In genomic region chr16:75494184-75494583, GRCh38 we compare ENCODE assay signal across 1 cellular context.
TF ChIP-seq lines count a peak whose summit lies in the region.

No MANE protein-coding gene starts in this region.

TF ChIP-seq in GM23338, 12 proteins besides CTCF, POLR2A, EP300 and RAD21 (continued from another document):
- TF ChIP-seq, protein P1, sequence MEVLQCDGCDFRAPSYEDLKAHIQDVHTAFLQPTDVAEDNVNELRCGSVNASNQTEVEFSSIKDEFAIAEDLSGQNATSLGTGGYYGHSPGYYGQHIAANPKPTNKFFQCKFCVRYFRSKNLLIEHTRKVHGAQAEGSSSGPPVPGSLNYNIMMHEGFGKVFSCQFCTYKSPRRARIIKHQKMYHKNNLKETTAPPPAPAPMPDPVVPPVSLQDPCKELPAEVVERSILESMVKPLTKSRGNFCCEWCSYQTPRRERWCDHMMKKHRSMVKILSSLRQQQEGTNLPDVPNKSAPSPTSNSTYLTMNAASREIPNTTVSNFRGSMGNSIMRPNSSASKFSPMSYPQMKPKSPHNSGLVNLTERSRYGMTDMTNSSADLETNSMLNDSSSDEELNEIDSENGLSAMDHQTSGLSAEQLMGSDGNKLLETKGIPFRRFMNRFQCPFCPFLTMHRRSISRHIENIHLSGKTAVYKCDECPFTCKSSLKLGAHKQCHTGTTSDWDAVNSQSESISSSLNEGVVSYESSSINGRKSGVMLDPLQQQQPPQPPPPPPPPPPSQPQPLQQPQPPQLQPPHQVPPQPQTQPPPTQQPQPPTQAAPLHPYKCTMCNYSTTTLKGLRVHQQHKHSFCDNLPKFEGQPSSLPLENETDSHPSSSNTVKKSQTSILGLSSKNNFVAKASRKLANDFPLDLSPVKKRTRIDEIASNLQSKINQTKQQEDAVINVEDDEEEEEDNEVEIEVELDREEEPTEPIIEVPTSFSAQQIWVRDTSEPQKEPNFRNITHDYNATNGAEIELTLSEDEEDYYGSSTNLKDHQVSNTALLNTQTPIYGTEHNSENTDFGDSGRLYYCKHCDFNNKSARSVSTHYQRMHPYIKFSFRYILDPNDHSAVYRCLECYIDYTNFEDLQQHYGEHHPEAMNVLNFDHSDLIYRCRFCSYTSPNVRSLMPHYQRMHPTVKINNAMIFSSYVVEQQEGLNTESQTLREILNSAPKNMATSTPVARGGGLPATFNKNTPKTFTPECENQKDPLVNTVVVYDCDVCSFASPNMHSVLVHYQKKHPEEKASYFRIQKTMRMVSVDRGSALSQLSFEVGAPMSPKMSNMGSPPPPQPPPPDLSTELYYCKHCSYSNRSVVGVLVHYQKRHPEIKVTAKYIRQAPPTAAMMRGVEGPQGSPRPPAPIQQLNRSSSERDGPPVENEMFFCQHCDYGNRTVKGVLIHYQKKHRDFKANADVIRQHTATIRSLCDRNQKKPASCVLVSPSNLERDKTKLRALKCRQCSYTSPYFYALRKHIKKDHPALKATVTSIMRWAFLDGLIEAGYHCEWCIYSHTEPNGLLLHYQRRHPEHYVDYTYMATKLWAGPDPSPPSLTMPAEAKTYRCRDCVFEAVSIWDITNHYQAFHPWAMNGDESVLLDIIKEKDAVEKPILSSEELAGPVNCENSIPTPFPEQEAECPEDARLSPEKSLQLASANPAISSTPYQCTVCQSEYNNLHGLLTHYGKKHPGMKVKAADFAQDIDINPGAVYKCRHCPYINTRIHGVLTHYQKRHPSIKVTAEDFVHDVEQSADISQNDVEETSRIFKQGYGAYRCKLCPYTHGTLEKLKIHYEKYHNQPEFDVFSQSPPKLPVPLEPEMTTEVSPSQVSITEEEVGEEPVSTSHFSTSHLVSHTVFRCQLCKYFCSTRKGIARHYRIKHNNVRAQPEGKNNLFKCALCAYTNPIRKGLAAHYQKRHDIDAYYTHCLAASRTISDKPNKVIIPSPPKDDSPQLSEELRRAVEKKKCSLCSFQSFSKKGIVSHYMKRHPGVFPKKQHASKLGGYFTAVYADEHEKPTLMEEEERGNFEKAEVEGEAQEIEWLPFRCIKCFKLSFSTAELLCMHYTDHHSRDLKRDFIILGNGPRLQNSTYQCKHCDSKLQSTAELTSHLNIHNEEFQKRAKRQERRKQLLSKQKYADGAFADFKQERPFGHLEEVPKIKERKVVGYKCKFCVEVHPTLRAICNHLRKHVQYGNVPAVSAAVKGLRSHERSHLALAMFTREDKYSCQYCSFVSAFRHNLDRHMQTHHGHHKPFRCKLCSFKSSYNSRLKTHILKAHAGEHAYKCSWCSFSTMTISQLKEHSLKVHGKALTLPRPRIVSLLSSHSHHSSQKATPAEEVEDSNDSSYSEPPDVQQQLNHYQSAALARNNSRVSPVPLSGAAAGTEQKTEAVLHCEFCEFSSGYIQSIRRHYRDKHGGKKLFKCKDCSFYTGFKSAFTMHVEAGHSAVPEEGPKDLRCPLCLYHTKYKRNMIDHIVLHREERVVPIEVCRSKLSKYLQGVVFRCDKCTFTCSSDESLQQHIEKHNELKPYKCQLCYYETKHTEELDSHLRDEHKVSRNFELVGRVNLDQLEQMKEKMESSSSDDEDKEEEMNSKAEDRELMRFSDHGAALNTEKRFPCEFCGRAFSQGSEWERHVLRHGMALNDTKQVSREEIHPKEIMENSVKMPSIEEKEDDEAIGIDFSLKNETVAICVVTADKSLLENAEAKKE (CRISPR knock-in tag; IDR thresholded peaks at IDR 0.05): no peak
- TF ChIP-seq ZNF331 (CRISPR knock-in tag; IDR thresholded peaks at IDR 0.05; ENCODE audit: low read depth) (no peak), EZH2 (IDR thresholded peaks at IDR 0.05; ENCODE audit: low read depth, unreplicated experiment) (no peak), REST (IDR thresholded peaks at IDR 0.05; ENCODE audit: unreplicated experiment) (no peak), ZNF114 (CRISPR knock-in tag; IDR thresholded peaks at IDR 0.05) (no peak), POLR2AphosphoS5 (IDR thresholded peaks at IDR 0.05; ENCODE audit: low read depth) (no peak), NANOG (IDR thresholded peaks at IDR 0.05; ENCODE audit: borderline replicate concordance) (no peak)
